ENCODE assay signal across 23 cellular contexts in genomic region chr2:67295851-67296250, GRCh38.
A peak's percentile ranks its signal among the peaks of the same experiment; 100 is the strongest.
DNase-seq lines count a peak whose midpoint lies in the region; ATAC-seq and TF ChIP-seq lines count a peak whose summit lies in the region.
"Had no signal": no experiment of that assay in that cellular context is flagged by ENCODE, and none has a peak within 500 bp of the region (broad histone marks: within the 10 kb centered on the region; RNA-seq: fewer than 3 reads in every experiment).

No MANE protein-coding gene starts in this region.

- H3K4ac ChIP-seq in trophoblast cell (ENCODE audit: low read depth, low read length) = no peak overlapping the region

- peaks cover 29% of the 10 kb centered on the region for H3K4me1 ChIP-seq in PC-3 (ENCODE audit: insufficient read depth, low read length)
- H3K4me1 ChIP-seq in trophoblast cell (ENCODE audit: control insufficient read depth in 1 of 2, insufficient read depth in 2 of 2, low read length in 2 of 2) = no peaks in the 10 kb centered on the region
- H3K4me1 ChIP-seq: gastrocnemius medialis, SJCRH30, upper lobe of right lung had no signal

- no TSS peak for BruUV-seq in PC-3 (replicated peaks; lab: Mats Ljungman, UMichigan)

- no peak overlapping the region for H3K4me3 Mint-ChIP-seq in activated naive CD8-positive, alpha-beta T cell treated with anti-CD3 and anti-CD28 coated beads for 36 hours
- H3K4me3 Mint-ChIP-seq: activated naive CD4-positive, alpha-beta T cell treated with anti-CD3 and anti-CD28 coated beads, Interleukin-2, amount 50 U/mL, for 24 hours; CD4-positive, alpha-beta memory T cell; naive B cell had no signal

- no peak overlapping the region for H2BK12ac ChIP-seq in trophoblast cell (ENCODE audit: low read length)

- H3K36me3 ChIP-seq in PC-3 (ENCODE audit: low read depth, low read length) (no peaks in the 10 kb centered on the region), trophoblast cell (ENCODE audit: control insufficient read depth in 1 of 2, insufficient read depth in 2 of 2, low read length in 2 of 2) (no peaks in the 10 kb centered on the region)
- H3K36me3 ChIP-seq: gastrocnemius medialis, SJCRH30, stomach, upper lobe of right lung had no signal

- no peak overlapping the region for H2AK5ac ChIP-seq in trophoblast cell (ENCODE audit: low read length)

- H2BK120ac ChIP-seq in trophoblast cell (ENCODE audit: insufficient read depth, low read length, poor library complexity) = no peak overlapping the region

- no peak overlapping the region for H3K27ac Mint-ChIP-seq in activated naive CD8-positive, alpha-beta T cell treated with anti-CD3 and anti-CD28 coated beads for 36 hours
- H3K27ac Mint-ChIP-seq: activated naive CD4-positive, alpha-beta T cell treated with anti-CD3 and anti-CD28 coated beads, Interleukin-2, amount 50 U/mL, for 24 hours; CD4-positive, alpha-beta memory T cell; naive B cell had no signal

- H3K9me2 ChIP-seq in PC-3 (replicated peaks; ENCODE audit: low read length) = no peaks in the 10 kb centered on the region

- H4K91ac ChIP-seq in trophoblast cell (ENCODE audit: low read depth, low read length) = no peak overlapping the region

- WGBS in trophoblast cell (ENCODE audit: extremely low coverage, insufficient coverage, insufficient read length) = no CpG with 5 or more reads among the region's 4 CpGs

- H3K4me2 ChIP-seq in PC-3 (ENCODE audit: low read length) (peak overlapping the region; percentile 74), trophoblast cell (ENCODE audit: low read length) (no peak overlapping the region)

- H3F3A ChIP-seq in PC-3 (ENCODE audit: low read length, unreplicated experiment) = peaks cover 4% of the 10 kb centered on the region

- H3K9ac ChIP-seq in PC-3 (ENCODE audit: low read length) (peak overlapping the region; percentile 32), trophoblast cell (ENCODE audit: low read length) (no peak overlapping the region)

- no peaks in the 10 kb centered on the region for H4K20me1 ChIP-seq in PC-3 (ENCODE audit: low read length)

- peak overlapping the region; percentile 33; the same call in 1 of the 2 replicates for H3K4me3 ChIP-seq in PC-3 (ENCODE audit: low read length)
- no peak overlapping the region for H3K4me3 ChIP-seq in epithelial cell of esophagus (ENCODE audit: low read length)
- no peak overlapping the region for H3K4me3 ChIP-seq in trophoblast cell (ENCODE audit: low read depth, low read length)
- H3K4me3 ChIP-seq: gastrocnemius medialis, SJCRH30, stomach, upper lobe of right lung had no signal

- no peaks in the 10 kb centered on the region for H3K27me3 Mint-ChIP-seq in activated naive CD8-positive, alpha-beta T cell treated with anti-CD3 and anti-CD28 coated beads for 36 hours
- H3K27me3 Mint-ChIP-seq: naive B cell had no signal

- H3K36me3 Mint-ChIP-seq in activated naive CD8-positive, alpha-beta T cell treated with anti-CD3 and anti-CD28 coated beads for 36 hours = no peaks in the 10 kb centered on the region
- H3K36me3 Mint-ChIP-seq: activated naive CD4-positive, alpha-beta T cell treated with anti-CD3 and anti-CD28 coated beads, Interleukin-2, amount 50 U/mL, for 24 hours; CD4-positive, alpha-beta memory T cell; naive B cell had no signal

- CTCF ChIA-PET in PC-3 (lab: Charles Lee) = interaction anchor here (0.6 kb wide), 1 partner anchor 25 kb away, joined by 3 read pairs; no protein-coding TSS in a partner anchor

- H3K27me3 ChIP-seq in PC-3 (ENCODE audit: low read length) = no peaks in the 10 kb centered on the region
- no peaks in the 10 kb centered on the region for H3K27me3 ChIP-seq in trophoblast cell (ENCODE audit: insufficient read depth, low read length)
- H3K27me3 ChIP-seq: gastrocnemius medialis, stomach, upper lobe of right lung had no signal

- H3K14ac ChIP-seq in trophoblast cell (ENCODE audit: low read length) = no peak overlapping the region

- H3K18ac ChIP-seq in trophoblast cell (ENCODE audit: low read length) = no peak overlapping the region

- H3K79me2 ChIP-seq in PC-3 (ENCODE audit: low read length) (no peaks in the 10 kb centered on the region), trophoblast cell (ENCODE audit: control insufficient read depth, insufficient read depth, low read length, poor library complexity) (no peaks in the 10 kb centered on the region)

- POLR2A ChIA-PET in PC-3 (lab: Charles Lee; ENCODE audit: unreplicated experiment) = no interaction called here

- intact Hi-C loops in PC-3 (cut with micrococcal nuclease) = loop anchor here (1.0 to 5.0 kb wide), 2 partner anchors 37 to 101 kb away; partner anchors contain the start of gene ETAA1

- H4K8ac ChIP-seq in trophoblast cell (ENCODE audit: low read depth, low read length) = no peak overlapping the region

- no peaks in the 10 kb centered on the region for H3K4me1 Mint-ChIP-seq in activated naive CD8-positive, alpha-beta T cell treated with anti-CD3 and anti-CD28 coated beads for 36 hours
- H3K4me1 Mint-ChIP-seq: activated naive CD4-positive, alpha-beta T cell treated with anti-CD3 and anti-CD28 coated beads, Interleukin-2, amount 50 U/mL, for 24 hours; CD4-positive, alpha-beta memory T cell; naive B cell had no signal

- ATAC-seq in PC-3 (peak; percentile 66), HG03045 (IDR thresholded peaks at IDR 0.05; ENCODE audit: unreplicated experiment) (no peak)
- ATAC-seq: esophagus mucosa, gastrocnemius medialis, right cardiac atrium, upper lobe of right lung had no signal

- H2AFZ ChIP-seq in PC-3 (ENCODE audit: low read length) (peak overlapping the region; percentile 58), trophoblast cell (ENCODE audit: insufficient read depth, low read length, poor library complexity) (no peak overlapping the region)

- H3K79me1 ChIP-seq in trophoblast cell (ENCODE audit: low read length) = no peaks in the 10 kb centered on the region

- DNase-seq in AG20443 (ENCODE audit: low spot score) = peak; percentile 10
- DNase-seq in PC-3 = peak; percentile 50
- peak; percentile 66 for DNase-seq in epithelial cell of esophagus (ENCODE audit: low read depth)
- peak; percentile 17 to 74 for DNase-seq in trophoblast cell
- no peak for DNase-seq in mucosa of gallbladder (ENCODE audit: low spot score)
- DNase-seq in activated CD4-positive, alpha-beta T cell treated with anti-CD3 and anti-CD28 coated beads, Interleukin-2, amount 50 U/mL, for 1 hour = no peak
- no peak for DNase-seq in activated naive CD8-positive, alpha-beta T cell treated with anti-CD3 and anti-CD28 coated beads for 36 hours
- DNase-seq: activated CD4-positive, alpha-beta T cell treated with anti-CD3 and anti-CD28 coated beads for 4 hours; CD4-positive, alpha-beta memory T cell; effector CD8-positive, alpha-beta T cell; gastrocnemius medialis; naive B cell; NCI-H1092 treated with DMSO at 0.1 percent for 48 hours; NCI-H1930; NCI-H446; occipital lobe; right cardiac atrium; SJCRH30; stomach; upper lobe of right lung had no signal

- H2BK5ac ChIP-seq in trophoblast cell (ENCODE audit: low read depth, low read length, poor library complexity) = no peak overlapping the region

- no peak overlapping the region for H3K23ac ChIP-seq in trophoblast cell (ENCODE audit: low read length)

- H3K9me3 Mint-ChIP-seq in activated naive CD8-positive, alpha-beta T cell treated with anti-CD3 and anti-CD28 coated beads for 36 hours = no peaks in the 10 kb centered on the region
- H3K9me3 Mint-ChIP-seq: activated naive CD4-positive, alpha-beta T cell treated with anti-CD3 and anti-CD28 coated beads, Interleukin-2, amount 50 U/mL, for 24 hours; CD4-positive, alpha-beta memory T cell had no signal

- H3K9me3 ChIP-seq in PC-3 (ENCODE audit: low read length) = no peaks in the 10 kb centered on the region
- H3K9me3 ChIP-seq in trophoblast cell (ENCODE audit: insufficient read depth, low read depth, low read length) = no peaks in the 10 kb centered on the region
- H3K9me3 ChIP-seq: gastrocnemius medialis, SJCRH30, stomach, upper lobe of right lung had no signal

- TF ChIP-seq CTCF in PC-3 (conservative IDR thresholded peaks at IDR 0.05; ENCODE audit: low read depth, low read length) (no peak), epithelial cell of esophagus (IDR thresholded peaks at IDR 0.05; ENCODE audit: insufficient read depth, low read depth, low read length, missing control alignments) (no peak)

- no peak overlapping the region for H4K12ac ChIP-seq in trophoblast cell (ENCODE audit: low read depth, low read length)

- H3K27ac ChIP-seq in PC-3 (ENCODE audit: low read length) = peak overlapping the region; percentile 76
- no peak overlapping the region for H3K27ac ChIP-seq in trophoblast cell (ENCODE audit: low read depth, low read length)
- H3K27ac ChIP-seq: gastrocnemius medialis, SJCRH30, stomach, upper lobe of right lung had no signal

Comparison
In these comparisons a context has a peak if more than half of its experiments do, and no peak if none do; other contexts are left out.
1. DNase-seq: peak in AG20443 (single experiment), PC-3 (single experiment), epithelial cell of esophagus (single experiment) and trophoblast cell (2 of 2); none in mucosa of gallbladder (single experiment), activated CD4-positive, alpha-beta T cell treated with anti-CD3 and anti-CD28 coated beads, Interleukin-2, amount 50 U/mL, for 1 hour (single experiment) and activated naive CD8-positive, alpha-beta T cell treated with anti-CD3 and anti-CD28 coated beads for 36 hours (single experiment).